Comparison of ENCODE assay signal across 12 cellular contexts in the genomic region with DNA sequence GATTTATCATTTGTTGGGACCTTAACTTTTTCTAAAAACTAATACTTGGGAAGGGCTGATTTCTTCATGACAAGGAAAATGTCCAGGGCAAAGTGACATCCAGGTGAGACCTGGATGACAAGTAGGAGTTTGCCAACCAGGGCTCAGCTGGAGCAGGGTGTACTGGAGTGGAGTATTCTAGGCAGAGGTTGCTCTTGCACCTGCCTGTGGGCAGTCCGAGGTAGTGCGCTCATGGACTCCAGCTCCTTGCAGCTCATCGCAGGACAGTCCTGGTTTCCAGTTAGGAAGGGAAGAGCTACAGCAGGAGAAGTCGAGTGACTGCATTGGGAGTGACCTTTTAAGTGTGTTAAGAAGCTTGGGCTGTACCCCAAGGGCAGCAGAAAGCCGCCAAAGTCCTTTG.
DNase-seq lines count a peak whose midpoint lies in the region; ATAC-seq and TF ChIP-seq lines count a peak whose summit lies in the region.
"Had no signal": no experiment of that assay in that cellular context is flagged by ENCODE, and none has a peak within 500 bp of the region (broad histone marks: within the 10 kb centered on the region; RNA-seq: fewer than 3 reads in every experiment).

No MANE protein-coding gene starts in this region.

- no peaks in the 10 kb centered on the region for H3K27me3 ChIP-seq in OCI-LY1 (ENCODE audit: insufficient read depth, low read length)
- no peaks in the 10 kb centered on the region for H3K27me3 ChIP-seq in mesenchymal stem cell (ENCODE audit: control insufficient read depth in 1 of 2, insufficient read depth in 1 of 2, low read length in 2 of 2)

- ATAC-seq in GM19035 (IDR thresholded peaks at IDR 0.05; ENCODE audit: unreplicated experiment) (no peak), HG02678 (IDR thresholded peaks at IDR 0.05; ENCODE audit: unreplicated experiment) (no peak)
- ATAC-seq in activated CD4-positive, alpha-beta T cell treated with anti-CD3 and anti-CD28 coated beads for 36 hours, result no peak

- H4K91ac ChIP-seq in mesenchymal stem cell (ENCODE audit: low read length), result no peak overlapping the region

- H2AFZ ChIP-seq in OCI-LY1 (ENCODE audit: low read length) (no peak overlapping the region), mesenchymal stem cell (ENCODE audit: low read depth, low read length) (no peak overlapping the region)

- H4K8ac ChIP-seq in mesenchymal stem cell (ENCODE audit: low read length), result no peak overlapping the region

- H3K4me1 ChIP-seq in OCI-LY1 (ENCODE audit: insufficient read depth, low read length, severe bottlenecking), result no peaks in the 10 kb centered on the region
- H3K4me1 ChIP-seq in mesenchymal stem cell (ENCODE audit: control insufficient read depth, insufficient read depth, low read depth, low read length), result peaks cover 5% of the 10 kb centered on the region

- no peaks in the 10 kb centered on the region for H3K27me3 Mint-ChIP-seq in activated CD4-positive, alpha-beta T cell treated with anti-CD3 and anti-CD28 coated beads for 36 hours
- H3K27me3 Mint-ChIP-seq: activated naive CD8-positive, alpha-beta T cell had no signal

- no peak overlapping the region for H2BK5ac ChIP-seq in mesenchymal stem cell (ENCODE audit: low read depth, low read length, poor library complexity, severe bottlenecking)

- H3K79me1 ChIP-seq in mesenchymal stem cell (replicated peaks; ENCODE audit: low read length, poor library complexity, severe bottlenecking), result no peaks in the 10 kb centered on the region

- no peak overlapping the region for H3K23ac ChIP-seq in mesenchymal stem cell (ENCODE audit: low read length in 2 of 2)

- H4K20me1 ChIP-seq in OCI-LY1 (ENCODE audit: insufficient read depth, low read length), result no peaks in the 10 kb centered on the region

- H2BK120ac ChIP-seq in mesenchymal stem cell (ENCODE audit: low read depth, low read length), result no peak overlapping the region

- no peaks in the 10 kb centered on the region for H3K9me2 ChIP-seq in OCI-LY1 (ENCODE audit: low read depth, low read length)

- intact Hi-C loops in activated CD4-positive, alpha-beta T cell treated with anti-CD3 and anti-CD28 coated beads for 36 hours (cut with DNase I, micrococcal nuclease), result no loop called here

- H3K14ac ChIP-seq in mesenchymal stem cell (ENCODE audit: low read length in 2 of 2), result no peak overlapping the region

- H3K79me2 ChIP-seq in OCI-LY1 (ENCODE audit: insufficient read depth, low read length), result no peaks in the 10 kb centered on the region

- no peak overlapping the region for H3K4me3 Mint-ChIP-seq in activated CD4-positive, alpha-beta T cell treated with anti-CD3 and anti-CD28 coated beads for 36 hours
- H3K4me3 Mint-ChIP-seq: activated naive CD8-positive, alpha-beta T cell had no signal

- H3K27ac Mint-ChIP-seq in activated CD4-positive, alpha-beta T cell treated with anti-CD3 and anti-CD28 coated beads for 36 hours, result no peak overlapping the region
- H3K27ac Mint-ChIP-seq: activated naive CD8-positive, alpha-beta T cell had no signal

- H3K9ac ChIP-seq in OCI-LY1 (ENCODE audit: low read length) (no peak overlapping the region), mesenchymal stem cell (ENCODE audit: low read length) (no peak overlapping the region)

- H3K4me2 ChIP-seq in OCI-LY1 (ENCODE audit: low read length) (no peak overlapping the region), mesenchymal stem cell (ENCODE audit: low read length, poor library complexity, severe bottlenecking) (no peak overlapping the region)

- POLR2A ChIA-PET in activated CD4-positive, alpha-beta T cell treated with anti-CD3 and anti-CD28 coated beads for 36 hours (lab: Charles Lee), result interaction anchor here (0.6 kb wide), 1 partner anchor 411 kb away, joined by 4 read pairs; no protein-coding TSS in a partner anchor

- peaks cover 12% of the 10 kb centered on the region for H3K36me3 Mint-ChIP-seq in activated CD4-positive, alpha-beta T cell treated with anti-CD3 and anti-CD28 coated beads for 36 hours (ENCODE audit: low read depth)

- H3K4me1 Mint-ChIP-seq in activated CD4-positive, alpha-beta T cell treated with anti-CD3 and anti-CD28 coated beads for 36 hours, result no peaks in the 10 kb centered on the region

- H3K36me3 ChIP-seq in OCI-LY1 (ENCODE audit: insufficient read depth, low read length), result no peaks in the 10 kb centered on the region
- peaks cover 5 to 18% of the 10 kb centered on the region in 2 experiments for H3K36me3 ChIP-seq in mesenchymal stem cell (ENCODE audit: control insufficient read depth in 1 of 2, insufficient read depth in 2 of 2, low read depth in 1 of 2, low read length in 2 of 2)

- H2AK5ac ChIP-seq in mesenchymal stem cell (ENCODE audit: low read length, severe bottlenecking), result no peak overlapping the region

- H3K9me3 Mint-ChIP-seq in activated CD4-positive, alpha-beta T cell treated with anti-CD3 and anti-CD28 coated beads for 36 hours (ENCODE audit: low read depth), result no peaks in the 10 kb centered on the region

- no peak overlapping the region for H2BK12ac ChIP-seq in mesenchymal stem cell (ENCODE audit: low read length in 2 of 2)

- no peak overlapping the region for H2BK15ac ChIP-seq in mesenchymal stem cell (ENCODE audit: low read depth, poor library complexity, severe bottlenecking)

- H3K9me3 ChIP-seq in OCI-LY1 (ENCODE audit: low read length) (no peaks in the 10 kb centered on the region), mesenchymal stem cell (ENCODE audit: control insufficient read depth, low read length) (no peaks in the 10 kb centered on the region)

- no peak for DNase-seq in GM12864 (ENCODE audit: low read depth)
- DNase-seq in GM19240 (ENCODE audit: insufficient read length, low spot score), result peak; percentile 2
- peak; percentile 13 for DNase-seq in kidney tubule cell (ENCODE audit: low spot score)
- no peak for DNase-seq in mesenchymal stem cell
- DNase-seq in activated CD4-positive, alpha-beta T cell treated with anti-CD3 and anti-CD28 coated beads for 36 hours, result no peak
- DNase-seq: cortex of kidney, foreskin fibroblast, kidney glomerular epithelial cell had no signal

- 91% methylated on average over 5 of the region's 5 CpGs for WGBS in mesenchymal stem cell

- TF ChIP-seq CTCF in GM12864 (IDR thresholded peaks at IDR 0.05; ENCODE audit: low read depth, low read length, missing control alignments), result peak; percentile 16
- peak; percentile 30; the same call in 1 of the 2 replicates for TF ChIP-seq CTCF in OCI-LY1 (IDR thresholded peaks at IDR 0.05; ENCODE audit: low read length)

- CTCF ChIA-PET in activated CD4-positive, alpha-beta T cell treated with anti-CD3 and anti-CD28 coated beads for 36 hours (lab: Charles Lee), result no interaction called here

- H3K4ac ChIP-seq in mesenchymal stem cell (ENCODE audit: low read depth in 1 of 2, low read length in 2 of 2), result no peak overlapping the region

- H3K18ac ChIP-seq in mesenchymal stem cell (ENCODE audit: low read depth in 1 of 2, low read length in 2 of 2), result no peak overlapping the region

- no peak overlapping the region for H3K4me3 ChIP-seq in GM12864 (ENCODE audit: low read depth, low read length)
- no peak overlapping the region for H3K4me3 ChIP-seq in OCI-LY1 (ENCODE audit: low read depth, low read length, poor library complexity, severe bottlenecking)
- no peak overlapping the region for H3K4me3 ChIP-seq in mesenchymal stem cell (ENCODE audit: insufficient read depth in 1 of 2, low read depth in 1 of 2, low read length in 2 of 2)

- H3K27ac ChIP-seq in OCI-LY1 (ENCODE audit: low read depth, low read length, poor library complexity, severe bottlenecking) (no peak overlapping the region), mesenchymal stem cell (ENCODE audit: low read length, poor library complexity, severe bottlenecking) (no peak overlapping the region)

- H3F3A ChIP-seq in OCI-LY1 (ENCODE audit: insufficient read depth, low read length), result no peaks in the 10 kb centered on the region

Comparison
In these comparisons a context has a peak if more than half of its experiments do, and no peak if none do; other contexts are left out.
1. DNase-seq: peak in GM19240 (single experiment) and kidney tubule cell (single experiment); none in GM12864 (single experiment), mesenchymal stem cell (single experiment) and activated CD4-positive, alpha-beta T cell treated with anti-CD3 and anti-CD28 coated beads for 36 hours (single experiment).